1 cellular context compared by ENCODE assay signal in genomic region chr9:126962336-126962735, GRCh38.
TF ChIP-seq lines count a peak whose summit lies in the region.

No MANE protein-coding gene starts in this region.

TF ChIP-seq in H1, 55 proteins besides CTCF, POLR2A, EP300 and RAD21 (continued from another document):
- no peak for TF ChIP-seq HDAC2 (IDR thresholded peaks at IDR 0.05; ENCODE audit: borderline replicate concordance in 1 of 2, low read depth in 2 of 2, low read length in 2 of 2)
- no peak for TF ChIP-seq HDAC6 (IDR thresholded peaks at IDR 0.05; ENCODE audit: low read depth, low read length)
- TF ChIP-seq SIN3A (conservative IDR thresholded peaks at IDR 0.05 in 1 of 2, IDR thresholded peaks at IDR 0.05 in 1 of 2; ENCODE audit: low read depth in 1 of 2, low read length in 2 of 2), result no peak
- no peak for TF ChIP-seq POU5F1 (IDR thresholded peaks at IDR 0.05; ENCODE audit: low read depth, low read length)
- no peak for TF ChIP-seq GABPA (IDR thresholded peaks at IDR 0.05; ENCODE audit: borderline replicate concordance, insufficient read depth, low read length)
- no peak for TF ChIP-seq MAFK (IDR thresholded peaks at IDR 0.05; ENCODE audit: low read depth, low read length)
- no peak for TF ChIP-seq POLR2AphosphoS5 (IDR thresholded peaks at IDR 0.05; ENCODE audit: low read depth, low read length)
- no peak for TF ChIP-seq ASH2L (IDR thresholded peaks at IDR 0.05; ENCODE audit: low read length)
- TF ChIP-seq TAF7 (optimal IDR thresholded peaks at IDR 0.05; ENCODE audit: borderline replicate concordance, low read depth, low read length), result no peak
- no peak for TF ChIP-seq SIX5 (IDR thresholded peaks at IDR 0.05; ENCODE audit: low read depth, low read length)
- TF ChIP-seq YY1 (IDR thresholded peaks at IDR 0.05; ENCODE audit: low read depth, low read length), result no peak
- TF ChIP-seq BRCA1 (IDR thresholded peaks at IDR 0.05; ENCODE audit: low read depth, low read length), result no peak
- no peak for TF ChIP-seq CHD1 (IDR thresholded peaks at IDR 0.05; ENCODE audit: low read depth, low read length)
- no peak for TF ChIP-seq CBX5 (IDR thresholded peaks at IDR 0.05; ENCODE audit: low read depth, low read length)
